In genomic region chr21:33201945-33202344, GRCh38 we compare ENCODE assay signal across 25 cellular contexts. TPM values are rescaled to one million over a fixed set of nuclear protein-coding genes. Genes with fewer than 3 reads are reported as not detected.
DNase-seq lines count a peak whose midpoint lies in the region; ATAC-seq and TF ChIP-seq lines count a peak whose summit lies in the region.
"Had no signal": no experiment of that assay in that cellular context is flagged by ENCODE, and none has a peak within 500 bp of the region (broad histone marks: within the 10 kb centered on the region; RNA-seq: fewer than 3 reads in every experiment).

No MANE protein-coding gene starts in this region.

- peak overlapping the region; percentile 2 for H3K27ac Mint-ChIP-seq in central memory CD8-positive, alpha-beta T cell (ENCODE audit: low read depth)
- H3K27ac Mint-ChIP-seq: activated CD8-positive, alpha-beta memory T cell treated with anti-CD3 and anti-CD28 coated beads, Interleukin-2, amount 10 ng/mL, durations not matched to agents 7 days and 5 days; activated T-helper 1 cell treated with anti-CD3 and anti-CD28 coated beads, Interleukin-12 subunit alpha, Interleukin-12 subunit beta, Interleukin-2, Interleukin-4 antibody, amounts not matched to agents 30 ng/mL and 10 ng/mL and 1 ng/mL, durations not matched to agents 14 hours and 24 hours and 36 hours; T-helper 2 cell treated with Interferon-gamma antibody and Interleukin-4, amounts not matched to agents 5 μg/mL and 100 μg/mL, for 36 hours; type B pancreatic cell had no signal

- no peaks in the 10 kb centered on the region for H4K20me1 ChIP-seq in BLaER1 treated with 17β-estradiol and CSF1 and Interleukin-3, amounts not matched to agents 10 nM and 100 nM
- H4K20me1 ChIP-seq: BLaER1 had no signal

- TF ChIP-seq CTCF in HEK293 (tag by site-specific recombination; IDR thresholded peaks at IDR 0.05): no peak

- H4K91ac ChIP-seq in mesenchymal stem cell (ENCODE audit: low read length): no peak overlapping the region

- H3K4me2 ChIP-seq in BLaER1 treated with 17β-estradiol and CSF1 and Interleukin-3, amounts not matched to agents 10 nM and 100 nM: peak overlapping the region in 5 of 11 experiments; percentile 78 to 93 (median 82); a peak in 10 of 22 replicates
- no peak overlapping the region for H3K4me2 ChIP-seq in mesenchymal stem cell (ENCODE audit: low read length, poor library complexity, severe bottlenecking)
- H3K4me2 ChIP-seq: BLaER1, KMS-11 had no signal

- H2BK5ac ChIP-seq in mesenchymal stem cell (ENCODE audit: low read depth, low read length, poor library complexity, severe bottlenecking): no peak overlapping the region

- no peak overlapping the region for H2BK15ac ChIP-seq in mesenchymal stem cell (ENCODE audit: low read depth, poor library complexity, severe bottlenecking)

- peak overlapping the region in 4 of 11 experiments; percentile 1 to 14 (median 5); a peak in 4 of 22 replicates for H3K9ac ChIP-seq in BLaER1 treated with 17β-estradiol and CSF1 and Interleukin-3, amounts not matched to agents 10 nM and 100 nM
- H3K9ac ChIP-seq in mesenchymal stem cell (ENCODE audit: low read length): peak overlapping the region; percentile 23
- H3K9ac ChIP-seq: BLaER1, KMS-11 had no signal

- H2BK12ac ChIP-seq in mesenchymal stem cell (ENCODE audit: low read length in 2 of 2): no peak overlapping the region

- no peaks in the 10 kb centered on the region for H3K9me3 ChIP-seq in BLaER1 treated with 17β-estradiol and CSF1 and Interleukin-3, amounts not matched to agents 10 nM and 100 nM (replicated peaks in 1 of 11)
- H3K9me3 ChIP-seq in HEK293 (ENCODE audit: control insufficient read depth, insufficient read depth, low read depth, low read length) (no peaks in the 10 kb centered on the region), mesenchymal stem cell (ENCODE audit: control insufficient read depth, low read length) (no peaks in the 10 kb centered on the region)
- H3K9me3 ChIP-seq: BLaER1, heart right ventricle had no signal

- no peak overlapping the region for H2BK120ac ChIP-seq in mesenchymal stem cell (ENCODE audit: low read depth, low read length)

- CTCF ChIA-PET in HEK293 (lab: Yijun Ruan, JAX): interaction anchor here (0.5 to 2.8 kb wide), 4 partner anchors 159 to 720 kb away, joined by 3 to 10 read pairs (median 5); no protein-coding TSS in a partner anchor

- H3K4me1 ChIP-seq in BLaER1 treated with 17β-estradiol and CSF1 and Interleukin-3, amounts not matched to agents 10 nM and 100 nM: peaks cover 49 to 100% (median 94%) of the 10 kb centered on the region in 10 experiments
- H3K4me1 ChIP-seq in HEK293 (ENCODE audit: control insufficient read depth, insufficient read depth, low read length): no peaks in the 10 kb centered on the region
- peaks cover 17% of the 10 kb centered on the region for H3K4me1 ChIP-seq in mesenchymal stem cell (ENCODE audit: control insufficient read depth, insufficient read depth, low read depth, low read length)

- no peak overlapping the region for H3K4ac ChIP-seq in mesenchymal stem cell (ENCODE audit: low read depth in 1 of 2, low read length in 2 of 2)

- H3K18ac ChIP-seq in mesenchymal stem cell (ENCODE audit: low read depth in 1 of 2, low read length in 2 of 2): no peak overlapping the region

- 75% methylated on average over 3 of the region's 3 CpGs for WGBS in mesenchymal stem cell

- POLR2A ChIA-PET in HEK293 (lab: Yijun Ruan, JAX): no interaction called here

- no peaks in the 10 kb centered on the region for H3K36me3 ChIP-seq in BLaER1 treated with 17β-estradiol and CSF1 and Interleukin-3, amounts not matched to agents 10 nM and 100 nM
- H3K36me3 ChIP-seq in HEK293 (ENCODE audit: control insufficient read depth in 2 of 2, insufficient read depth in 1 of 2, low read length in 2 of 2): no peaks in the 10 kb centered on the region
- no peaks in the 10 kb centered on the region for H3K36me3 ChIP-seq in mesenchymal stem cell (ENCODE audit: control insufficient read depth in 1 of 2, insufficient read depth in 2 of 2, low read depth in 1 of 2, low read length in 2 of 2)
- H3K36me3 ChIP-seq: BLaER1, heart right ventricle had no signal

- no peaks in the 10 kb centered on the region for H3K27me3 Mint-ChIP-seq in central memory CD8-positive, alpha-beta T cell

- H3K14ac ChIP-seq in mesenchymal stem cell (ENCODE audit: low read length in 2 of 2): no peak overlapping the region

- no peak overlapping the region for H2AK5ac ChIP-seq in mesenchymal stem cell (ENCODE audit: low read length, severe bottlenecking)

- no peak overlapping the region for H3K4me3 ChIP-seq in BLaER1 treated with 17β-estradiol and CSF1 and Interleukin-3, amounts not matched to agents 10 nM and 100 nM
- H3K4me3 ChIP-seq in HEK293 (ENCODE audit: low read depth, low read length): no peak overlapping the region
- no peak overlapping the region for H3K4me3 ChIP-seq in mesenchymal stem cell (ENCODE audit: insufficient read depth in 1 of 2, low read depth in 1 of 2, low read length in 2 of 2)
- H3K4me3 ChIP-seq: BLaER1, heart right ventricle had no signal

- DNase-seq in central memory CD8-positive, alpha-beta T cell (ENCODE audit: low spot score in 2 of 2): no peak
- DNase-seq in mesenchymal stem cell: no peak
- DNase-seq in MV-4-11 (lab: John Stamatoyannopoulos, UW): no peak
- no peak for DNase-seq in activated T-cell treated with anti-CD3 and anti-CD28 coated beads, Interleukin-2, amount 50 U/mL, for 48 hours
- no peak for DNase-seq in ecto neural progenitor cell (ENCODE audit: low spot score)
- DNase-seq: activated CD4-positive, alpha-beta T cell treated with anti-CD3 and anti-CD28 coated beads for 48 hours; activated naive CD4-positive, alpha-beta T cell treated with anti-CD3 and anti-CD28 coated beads, Interleukin-2, amount 50 U/mL, for 16 hours; aorta; heart right ventricle; left cardiac atrium; mesendoderm; NCI-H1105; NCI-H1930; NCI-H526 treated with DMSO at 0.1 percent for 48 hours; RPMI8226; stimulated activated CD8-positive, alpha-beta memory T cell treated with anti-CD3 and anti-CD28 coated beads, Interleukin-4, amount 100 ng/mL, for 48 hours had no signal

- peak overlapping the region in 9 of 11 experiments; percentile 42 to 89 (median 83); a peak in 16 of 22 replicates for H3K27ac ChIP-seq in BLaER1 treated with 17β-estradiol and CSF1 and Interleukin-3, amounts not matched to agents 10 nM and 100 nM
- H3K27ac ChIP-seq in HEK293 (ENCODE audit: extremely low read depth, low read depth, low read length) (no peak overlapping the region), mesenchymal stem cell (ENCODE audit: low read length, poor library complexity, severe bottlenecking) (no peak overlapping the region)
- H3K27ac ChIP-seq: BLaER1, heart right ventricle, KMS-11 had no signal

- H3K4me1 Mint-ChIP-seq in central memory CD8-positive, alpha-beta T cell: peaks cover 44% of the 10 kb centered on the region

- H3K27me3 ChIP-seq in BLaER1 treated with 17β-estradiol and CSF1 and Interleukin-3, amounts not matched to agents 10 nM and 100 nM: no peaks in the 10 kb centered on the region
- H3K27me3 ChIP-seq in mesenchymal stem cell (ENCODE audit: control insufficient read depth in 1 of 2, insufficient read depth in 1 of 2, low read length in 2 of 2): peaks cover 0 to 18% of the 10 kb centered on the region in 2 experiments
- H3K27me3 ChIP-seq: BLaER1, heart right ventricle had no signal

- H3K79me1 ChIP-seq in mesenchymal stem cell (replicated peaks; ENCODE audit: low read length, poor library complexity, severe bottlenecking): no peaks in the 10 kb centered on the region

- no peaks in the 10 kb centered on the region for H3K9me3 Mint-ChIP-seq in central memory CD8-positive, alpha-beta T cell
- H3K9me3 Mint-ChIP-seq: activated T-helper 1 cell treated with anti-CD3 and anti-CD28 coated beads, Interleukin-12 subunit alpha, Interleukin-12 subunit beta, Interleukin-2, Interleukin-4 antibody, amounts not matched to agents 30 ng/mL and 10 ng/mL and 1 ng/mL, durations not matched to agents 14 hours and 24 hours and 36 hours; type B pancreatic cell had no signal

- no peak overlapping the region for H2AFZ ChIP-seq in mesenchymal stem cell (ENCODE audit: low read depth, low read length)

- no peak overlapping the region for H4K8ac ChIP-seq in mesenchymal stem cell (ENCODE audit: low read length)

- H3K36me3 Mint-ChIP-seq in central memory CD8-positive, alpha-beta T cell (ENCODE audit: insufficient read depth): peaks cover 5% of the 10 kb centered on the region
- H3K36me3 Mint-ChIP-seq: type B pancreatic cell had no signal

- H3K23ac ChIP-seq in mesenchymal stem cell (ENCODE audit: low read length in 2 of 2): no peak overlapping the region

- no peak overlapping the region for H3K4me3 Mint-ChIP-seq in central memory CD8-positive, alpha-beta T cell
- H3K4me3 Mint-ChIP-seq: activated CD8-positive, alpha-beta memory T cell treated with anti-CD3 and anti-CD28 coated beads, Interleukin-2, amount 10 ng/mL, durations not matched to agents 7 days and 5 days; activated T-helper 1 cell treated with anti-CD3 and anti-CD28 coated beads, Interleukin-12 subunit alpha, Interleukin-12 subunit beta, Interleukin-2, Interleukin-4 antibody, amounts not matched to agents 30 ng/mL and 10 ng/mL and 1 ng/mL, durations not matched to agents 14 hours and 24 hours and 36 hours; T-helper 2 cell treated with Interferon-gamma antibody and Interleukin-4, amounts not matched to agents 5 μg/mL and 100 μg/mL, for 36 hours; type B pancreatic cell had no signal

- no peak for ATAC-seq in central memory CD8-positive, alpha-beta T cell (replicated peaks; ENCODE audit: extremely low read depth, poor library complexity, severe bottlenecking)
- ATAC-seq in HG03025 (IDR thresholded peaks at IDR 0.05; ENCODE audit: low FRiP score, unreplicated experiment): no peak
- ATAC-seq: activated CD8-positive, alpha-beta memory T cell treated with anti-CD3 and anti-CD28 coated beads, Interleukin-2, amount 10 ng/mL, durations not matched to agents 7 days and 5 days; heart right ventricle; left cardiac atrium had no signal

TF ChIP-seq in HEK293, 187 proteins besides CTCF, POLR2A, EP300 and RAD21 (continues in another document):
- TF ChIP-seq ZNF670 (tag by site-specific recombination; IDR thresholded peaks at IDR 0.05; ENCODE audit: low read depth): no peak

RNA-seq across cellular contexts. Expression of gene IFNAR2, which starts 27.8 kb away (rescaled TPM):
- 16.9 TPM for polyA plus RNA-seq in mesenchymal stem cell (2013, experiment 1 of 2)
- 17.9 TPM for polyA plus RNA-seq in mesenchymal stem cell (2013, experiment 2 of 2)

Comparison
In these comparisons a context has a peak if more than half of its experiments do, and no peak if none do; other contexts are left out.
1. H3K27ac ChIP-seq: peak in BLaER1 treated with 17β-estradiol and CSF1 and Interleukin-3, amounts not matched to agents 10 nM and 100 nM (9 of 11); none in HEK293 (single experiment) and mesenchymal stem cell (single experiment).